Comparison of ENCODE assay signal across 10 cellular contexts in the genomic region with DNA sequence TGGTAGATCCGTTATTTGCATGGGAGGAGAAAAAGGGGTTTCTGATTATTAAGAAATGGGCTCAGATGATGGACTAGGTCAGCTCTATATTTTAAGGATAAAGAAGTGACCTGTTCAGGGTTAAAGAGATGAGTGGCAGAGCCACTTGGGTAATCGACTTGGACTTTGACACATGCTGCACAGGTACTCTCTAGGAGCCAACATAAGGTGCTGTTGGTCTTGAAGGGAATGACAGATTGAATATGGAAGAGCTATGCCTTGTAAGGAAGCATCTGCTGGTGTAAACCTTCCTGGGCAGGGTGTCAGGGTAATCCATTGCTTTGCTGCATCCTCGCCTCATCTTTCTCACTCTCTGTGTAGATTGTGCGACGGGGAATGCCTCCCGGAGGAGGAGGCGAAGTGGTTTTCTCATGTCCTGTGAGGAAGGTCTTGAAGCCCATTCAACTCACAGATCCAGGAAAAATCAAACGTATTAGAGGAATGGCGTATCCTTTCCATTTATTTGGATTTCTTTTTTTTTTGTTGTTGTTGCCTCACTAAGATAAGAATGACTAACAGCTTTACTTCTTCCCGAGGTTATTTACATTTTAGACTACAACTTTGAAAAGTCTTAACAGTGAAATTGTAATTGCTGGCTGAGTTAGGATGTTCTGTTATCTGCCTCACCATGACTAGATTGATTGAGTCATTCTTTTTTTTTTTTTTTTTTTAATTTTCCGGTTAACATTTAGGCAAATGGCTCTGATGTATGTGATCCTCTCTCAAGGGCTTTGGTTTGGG. TPM values are rescaled to one million over a fixed set of nuclear protein-coding genes. Genes with fewer than 3 reads are reported as not detected.
A peak's percentile ranks its signal among the peaks of the same experiment; 100 is the strongest.
DNase-seq lines count a peak whose midpoint lies in the region; ATAC-seq and TF ChIP-seq lines count a peak whose summit lies in the region.
"Had no signal": no experiment of that assay in that cellular context is flagged by ENCODE, and none has a peak within 500 bp of the region (broad histone marks: within the 10 kb centered on the region; RNA-seq: fewer than 3 reads in every experiment).

No MANE protein-coding gene starts in this region.

- TF ChIP-seq EP300 in gastroesophageal sphincter (IDR thresholded peaks at IDR 0.05), result no peak

- no peak for TF ChIP-seq POLR2A in gastroesophageal sphincter (IDR thresholded peaks at IDR 0.05)

- H3K36me3 Mint-ChIP-seq in GM23338 (ENCODE audit: low read depth), result peaks cover 28% of the 10 kb centered on the region

- H3K27ac ChIP-seq in mesodermal cell (ENCODE audit: low read depth, low read length, severe bottlenecking) (peak overlapping the region; percentile 96), gastroesophageal sphincter (no peak overlapping the region), GM23338 (ENCODE audit: low read depth) (no peak overlapping the region)
- H3K27ac ChIP-seq: right atrium auricular region, suprapubic skin had no signal

- TF ChIP-seq CTCF in cardiac fibroblast (IDR thresholded peaks at IDR 0.05; ENCODE audit: low read depth, low read length), result no peak
- no peak for TF ChIP-seq CTCF in gastroesophageal sphincter (IDR thresholded peaks at IDR 0.05)
- TF ChIP-seq CTCF in GM23338 (conservative IDR thresholded peaks at IDR 0.05; ENCODE audit: low read depth in 2 of 2), result no peak

- H3K4me1 Mint-ChIP-seq in GM23338, result peaks cover 11% of the 10 kb centered on the region

- H3K9me2 ChIP-seq in GM23338 (ENCODE audit: insufficient read depth), result no peaks in the 10 kb centered on the region

- no peak for ATAC-seq in gastroesophageal sphincter
- ATAC-seq in GM23338, result no peak
- ATAC-seq in HG02571 (IDR thresholded peaks at IDR 0.05; ENCODE audit: unreplicated experiment), result no peak

- WGBS in mesodermal cell (ENCODE audit: insufficient coverage in 2 of 2), 2 experiments, result 87 to 98% methylated on average over 4 to 6 of the region's 11 CpGs
- 84 to 91% methylated on average over 10 to 11 of the region's 11 CpGs for WGBS in gastroesophageal sphincter (ENCODE audit: low coverage in 1 of 2), 2 donors

- DNase-seq in EH (ENCODE audit: low read depth), result peak; percentile 80
- DNase-seq in NCI-H226, result peak; percentile 60
- DNase-seq in cardiac fibroblast (ENCODE audit: low read depth in 2 of 2), result peak; percentile 54 to 84
- DNase-seq in GM23338 (ENCODE audit: low spot score), result no peak
- DNase-seq: NCI-H1048 had no signal

- no peaks in the 10 kb centered on the region for H3K9me3 Mint-ChIP-seq in GM23338

- peaks cover 39% of the 10 kb centered on the region for H4K20me1 ChIP-seq in GM23338 (replicated peaks; ENCODE audit: insufficient read depth)

- peaks cover 61% of the 10 kb centered on the region for H3K79me2 ChIP-seq in GM23338 (replicated peaks; ENCODE audit: insufficient read depth)

- H3K4me1 ChIP-seq in mesodermal cell (ENCODE audit: control insufficient read depth, insufficient read depth, low read length, poor library complexity, severe bottlenecking), result peaks cover 27% of the 10 kb centered on the region
- peaks cover 0 to 24% (median 7%) of the 10 kb centered on the region in 3 donors for H3K4me1 ChIP-seq in gastroesophageal sphincter
- no peaks in the 10 kb centered on the region for H3K4me1 ChIP-seq in GM23338 (ENCODE audit: insufficient read depth)
- H3K4me1 ChIP-seq: right atrium auricular region had no signal

- H3K27ac Mint-ChIP-seq in GM23338, result no peak overlapping the region

- no peaks in the 10 kb centered on the region for H3K27me3 ChIP-seq in gastroesophageal sphincter
- no peaks in the 10 kb centered on the region for H3K27me3 ChIP-seq in GM23338 (ENCODE audit: insufficient read depth)
- H3K27me3 ChIP-seq: right atrium auricular region, suprapubic skin had no signal

- no peaks in the 10 kb centered on the region for H3F3A ChIP-seq in GM23338 (replicated peaks; ENCODE audit: low read depth)

- H3K9me3 ChIP-seq in mesodermal cell (ENCODE audit: control insufficient read depth, low read length) (no peaks in the 10 kb centered on the region), gastroesophageal sphincter (no peaks in the 10 kb centered on the region)
- H3K9me3 ChIP-seq: right atrium auricular region, suprapubic skin had no signal

- no peak overlapping the region for H3K4me3 ChIP-seq in cardiac fibroblast (replicated peaks in 1 of 2; ENCODE audit: low read depth in 2 of 2, low read length in 2 of 2)
- no peak overlapping the region for H3K4me3 ChIP-seq in mesodermal cell (ENCODE audit: extremely low read depth, insufficient read depth, low read length, poor library complexity, severe bottlenecking)
- no peak overlapping the region for H3K4me3 ChIP-seq in gastroesophageal sphincter
- H3K4me3 ChIP-seq in GM23338, result no peak overlapping the region
- H3K4me3 ChIP-seq: right atrium auricular region, suprapubic skin had no signal

- no peak overlapping the region for H3K4me3 Mint-ChIP-seq in GM23338

- no peak overlapping the region for H3K4me2 ChIP-seq in GM23338

- H3K36me3 ChIP-seq in mesodermal cell (ENCODE audit: control insufficient read depth, insufficient read depth, low read length) (peaks cover 14% of the 10 kb centered on the region), gastroesophageal sphincter (peaks cover 0 to 27% of the 10 kb centered on the region in 2 donors), GM23338 (ENCODE audit: insufficient read depth) (no peaks in the 10 kb centered on the region)

- peaks cover 1% of the 10 kb centered on the region for H3K27me3 Mint-ChIP-seq in GM23338 (ENCODE audit: insufficient read depth, low read depth, poor library complexity)

- H2AFZ ChIP-seq in GM23338, result no peak overlapping the region

TF ChIP-seq in GM23338, 12 proteins besides CTCF, POLR2A, EP300 and RAD21:
- TF ChIP-seq EZH2phosphoT487 (IDR thresholded peaks at IDR 0.05; ENCODE audit: unreplicated experiment) (no peak), ZNF331 (CRISPR knock-in tag; IDR thresholded peaks at IDR 0.05; ENCODE audit: low read depth) (no peak)

RNA-seq across cellular contexts. Expression of gene RCL1, which starts 41.2 kb away (rescaled TPM):
- polyA plus RNA-seq in mesodermal cell (2013, experiment 1 of 2), result 12.3 TPM
- polyA plus RNA-seq in mesodermal cell (2013, experiment 2 of 2), result 11.5 TPM
- total RNA-seq in gastroesophageal sphincter, result 10 to 100 TPM; 10.1 to 19.0 (median 11.6) TPM
- 41.2 and 44.1 TPM in 2 replicates for total RNA-seq in GM23338 (2014; rRNA removed; shearing (Covaris generic))
- 19.3 and 20.7 TPM in 2 replicates for polyA plus RNA-seq in GM23338 (2016; fragmentation: Nextera tagmentation; extraction: Ambion mirVana)
